Comparison of ENCODE assay signal across 13 cellular contexts in genomic region chr20:5430670-5431069, GRCh38.
"Had no signal": no experiment of that assay in that cellular context is flagged by ENCODE, and none has a peak within 500 bp of the region (broad histone marks: within the 10 kb centered on the region; RNA-seq: fewer than 3 reads in every experiment).

No MANE protein-coding gene starts in this region.

- DNase-seq: activated B cell treated with CpG ODN at 0.5 μM for 24 hours; activated CD4-positive, alpha-beta T cell treated with anti-CD3 and anti-CD28 coated beads, Interleukin-2, amount 10 ng/mL, durations not matched to agents 7 days and 5 days; activated T-cell treated with anti-CD3 and anti-CD28 coated beads for 4 hours; dermis blood vessel endothelial cell; foreskin fibroblast; head of caudate nucleus; kidney; pancreas; stimulated activated CD4-positive, alpha-beta T cell treated with anti-CD3 and anti-CD28 coated beads, Interleukin-4, amount 100 ng/mL, for 4 hours; stimulated activated naive CD8-positive, alpha-beta T cell treated with anti-CD3 and anti-CD28 coated beads, Interleukin-15, amount 100 ng/mL, for 72 hours; T-helper 1 cell had no signal

- H3K4me1 ChIP-seq: pancreas had no signal

- ATAC-seq: esophagus mucosa; pancreas; stimulated activated naive CD8-positive, alpha-beta T cell treated with anti-CD3 and anti-CD28 coated beads, Interleukin-15, amount 100 ng/mL, for 72 hours had no signal

- H3K27me3 ChIP-seq: pancreas had no signal

- H3K27ac ChIP-seq: pancreas, thoracic aorta had no signal

- H3K9me3 ChIP-seq: pancreas, thoracic aorta had no signal

- H3K36me3 ChIP-seq: pancreas, thoracic aorta had no signal

- H3K4me3 ChIP-seq: pancreas, thoracic aorta had no signal
